In the genomic region with DNA sequence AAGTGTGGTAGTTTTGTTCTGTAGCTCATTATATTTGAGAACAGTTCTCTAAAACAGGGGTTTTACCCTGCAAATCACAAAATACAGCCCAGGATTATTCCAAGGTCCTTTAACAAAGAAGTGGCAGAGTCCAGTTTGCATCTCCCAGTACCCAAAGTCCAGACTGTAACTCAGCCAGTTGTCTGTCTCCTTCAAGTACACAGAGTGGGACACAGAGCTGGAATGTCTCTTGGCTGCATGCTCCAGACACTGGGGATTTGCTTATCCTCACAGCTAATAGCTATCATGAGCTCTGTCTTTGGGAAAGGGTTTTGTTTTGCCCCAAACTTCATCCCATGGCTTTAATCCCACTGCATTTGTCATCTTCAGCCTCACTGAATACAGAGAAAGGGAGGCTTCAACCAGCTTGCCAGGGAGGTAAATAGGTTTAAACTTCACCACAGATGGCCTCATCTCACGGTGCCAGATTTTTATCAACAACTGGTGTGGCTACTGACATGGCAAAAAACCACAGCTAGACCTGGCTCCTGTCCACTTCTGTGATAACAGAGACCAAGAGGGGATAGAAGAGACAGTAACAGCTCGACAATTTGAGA, we compare ENCODE assay signal across 1 cellular context.
TF ChIP-seq lines count a peak whose summit lies in the region.

No MANE protein-coding gene starts in this region.

TF ChIP-seq in SK-N-SH treated with all-trans-retinoic acid at 6 μM for 48 hours, 23 proteins besides CTCF, POLR2A, EP300 and RAD21 (continued from another document):
- TF ChIP-seq, protein P1, sequence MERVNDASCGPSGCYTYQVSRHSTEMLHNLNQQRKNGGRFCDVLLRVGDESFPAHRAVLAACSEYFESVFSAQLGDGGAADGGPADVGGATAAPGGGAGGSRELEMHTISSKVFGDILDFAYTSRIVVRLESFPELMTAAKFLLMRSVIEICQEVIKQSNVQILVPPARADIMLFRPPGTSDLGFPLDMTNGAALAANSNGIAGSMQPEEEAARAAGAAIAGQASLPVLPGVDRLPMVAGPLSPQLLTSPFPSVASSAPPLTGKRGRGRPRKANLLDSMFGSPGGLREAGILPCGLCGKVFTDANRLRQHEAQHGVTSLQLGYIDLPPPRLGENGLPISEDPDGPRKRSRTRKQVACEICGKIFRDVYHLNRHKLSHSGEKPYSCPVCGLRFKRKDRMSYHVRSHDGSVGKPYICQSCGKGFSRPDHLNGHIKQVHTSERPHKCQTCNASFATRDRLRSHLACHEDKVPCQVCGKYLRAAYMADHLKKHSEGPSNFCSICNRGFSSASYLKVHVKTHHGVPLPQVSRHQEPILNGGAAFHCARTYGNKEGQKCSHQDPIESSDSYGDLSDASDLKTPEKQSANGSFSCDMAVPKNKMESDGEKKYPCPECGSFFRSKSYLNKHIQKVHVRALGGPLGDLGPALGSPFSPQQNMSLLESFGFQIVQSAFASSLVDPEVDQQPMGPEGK (CRISPR knock-in tag; IDR thresholded peaks at IDR 0.05; ENCODE audit: borderline replicate concordance) = no peak
- TF ChIP-seq ESRRG (CRISPR knock-in tag; IDR thresholded peaks at IDR 0.05) = no peak
- TF ChIP-seq, protein P2, sequence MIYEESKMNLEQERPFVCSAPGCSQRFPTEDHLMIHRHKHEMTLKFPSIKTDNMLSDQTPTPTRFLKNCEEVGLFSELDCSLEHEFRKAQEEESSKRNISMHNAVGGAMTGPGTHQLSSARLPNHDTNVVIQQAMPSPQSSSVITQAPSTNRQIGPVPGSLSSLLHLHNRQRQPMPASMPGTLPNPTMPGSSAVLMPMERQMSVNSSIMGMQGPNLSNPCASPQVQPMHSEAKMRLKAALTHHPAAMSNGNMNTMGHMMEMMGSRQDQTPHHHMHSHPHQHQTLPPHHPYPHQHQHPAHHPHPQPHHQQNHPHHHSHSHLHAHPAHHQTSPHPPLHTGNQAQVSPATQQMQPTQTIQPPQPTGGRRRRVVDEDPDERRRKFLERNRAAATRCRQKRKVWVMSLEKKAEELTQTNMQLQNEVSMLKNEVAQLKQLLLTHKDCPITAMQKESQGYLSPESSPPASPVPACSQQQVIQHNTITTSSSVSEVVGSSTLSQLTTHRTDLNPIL (CRISPR knock-in tag; IDR thresholded peaks at IDR 0.05; ENCODE audit: low read depth) = no peak
- TF ChIP-seq ZNF70 (CRISPR knock-in tag; IDR thresholded peaks at IDR 0.05) = no peak
- no peak for TF ChIP-seq TOX (CRISPR knock-in tag; IDR thresholded peaks at IDR 0.05; ENCODE audit: borderline replicate concordance)
- no peak for TF ChIP-seq ZFP3 (CRISPR knock-in tag; IDR thresholded peaks at IDR 0.05)
- no peak for TF ChIP-seq ZFP30 (CRISPR knock-in tag; IDR thresholded peaks at IDR 0.05)
- no peak for TF ChIP-seq ISL1 (CRISPR knock-in tag; IDR thresholded peaks at IDR 0.05)
- TF ChIP-seq CSDC2 (CRISPR knock-in tag; IDR thresholded peaks at IDR 0.05) = no peak
